18 cellular contexts compared by ENCODE assay signal in genomic region chr11:14981507-14981906, GRCh38. TPM values are rescaled to one million over a fixed set of nuclear protein-coding genes. Genes with fewer than 3 reads are reported as not detected.
A peak's percentile ranks its signal among the peaks of the same experiment; 100 is the strongest.
DNase-seq lines count a peak whose midpoint lies in the region; TF ChIP-seq lines count a peak whose summit lies in the region.
"Had no signal": no experiment of that assay in that cellular context is flagged by ENCODE, and none has a peak within 500 bp of the region (broad histone marks: within the 10 kb centered on the region; RNA-seq: fewer than 3 reads in every experiment).

No MANE protein-coding gene starts in this region.

- no peak for TF ChIP-seq EP300 in Ishikawa (IDR thresholded peaks at IDR 0.05; ENCODE audit: borderline replicate concordance)

- TF ChIP-seq RAD21 in Ishikawa (IDR thresholded peaks at IDR 0.05; ENCODE audit: low read depth), result no peak

- in situ Hi-C loops in ACHN (cut with HindIII; ENCODE audit: low pct_ligation_motif_present, low pct_unique_long_range_greater_than_20kb, low sequenced_read_pairs), result no loop called here

- DNase-seq in DMS79 treated with DMSO at 0.1 percent for 48 hours (lab: John Stamatoyannopoulos, UW) (peak; percentile 49), NCI-H345 (lab: John Stamatoyannopoulos, UW) (peak; percentile 14), myocyte (ENCODE audit: low read depth) (peak; percentile 26), activated gamma-delta T cell (lab: John Stamatoyannopoulos, UW) (no peak), NCI-H128 (lab: John Stamatoyannopoulos, UW; ENCODE audit: unreplicated experiment) (no peak), ACHN (no peak)
- DNase-seq: AML-193, H9, NCI-H1694 treated with DMSO at 0.1 percent for 48 hours, NCI-H2171, NCI-H446 treated with DMSO at 0.1 percent for 48 hours, NCI-H69, SIG-M5 had no signal

TF ChIP-seq in Ishikawa, 13 proteins besides CTCF, POLR2A, EP300 and RAD21:
- no peak for TF ChIP-seq MAX (IDR thresholded peaks at IDR 0.05)
- TF ChIP-seq NFIC (IDR thresholded peaks at IDR 0.05), result peak; percentile 79
- TF ChIP-seq TEAD4 (IDR thresholded peaks at IDR 0.05), result peak; percentile 39; the same call in 1 of the 2 replicates

RNA-seq across cellular contexts. Expression of gene CALCA, which starts 9.4 kb away (rescaled TPM):
- not detected in 2 replicates for total RNA-seq in myocyte
- polyA plus RNA-seq in myocyte (2012), result not detected
- total RNA-seq: H9; HT1080; M059J; RPMI7951; T-helper 1 cell treated with Interleukin-12 subunit alpha and Interleukin-12 subunit beta and Interleukin-4 antibody, amounts not matched to agents 30 ng/mL and 1 ng/mL, for 36 hours had no signal

Comparison
In these comparisons a context has a peak if more than half of its experiments do, and no peak if none do; other contexts are left out.
1. DNase-seq: peak in DMS79 treated with DMSO at 0.1 percent for 48 hours (single experiment), NCI-H345 (single experiment) and myocyte (single experiment); none in activated gamma-delta T cell (single experiment), NCI-H128 (single experiment) and ACHN (single experiment).